Comparison of ENCODE assay signal across 12 cellular contexts in the genomic region with DNA sequence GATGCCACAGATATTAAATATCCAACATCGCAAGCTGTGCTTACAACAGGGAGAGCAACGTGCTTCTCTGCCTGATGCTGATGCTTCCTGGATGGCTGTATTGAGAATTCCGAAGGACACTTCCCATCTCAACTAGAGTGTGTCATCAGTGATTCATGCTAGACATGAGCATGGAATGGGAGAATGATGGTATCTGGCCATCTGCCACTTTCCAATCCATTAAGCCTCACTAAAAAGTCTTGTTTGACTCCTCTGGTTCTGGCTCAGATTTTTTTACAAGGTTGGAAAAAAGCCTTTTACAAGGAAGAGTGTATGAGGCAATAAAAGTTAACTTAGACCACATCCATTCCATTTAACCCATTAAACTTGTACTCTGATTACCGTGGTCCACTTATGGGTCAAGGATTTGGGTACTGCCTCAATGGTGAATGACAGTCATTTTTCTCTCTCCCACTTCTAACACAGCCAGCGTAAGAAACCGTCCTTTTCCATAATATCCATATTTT.
DNase-seq lines count a peak whose midpoint lies in the region; ATAC-seq and TF ChIP-seq lines count a peak whose summit lies in the region.
"Had no signal": no experiment of that assay in that cellular context is flagged by ENCODE, and none has a peak within 500 bp of the region (broad histone marks: within the 10 kb centered on the region; RNA-seq: fewer than 3 reads in every experiment).

No MANE protein-coding gene starts in this region.

- peaks cover 14% of the 10 kb centered on the region for H3K36me3 Mint-ChIP-seq in HFFc6 (ENCODE audit: low read depth)
- H3K36me3 Mint-ChIP-seq: CD14-positive monocyte; naive thymus-derived CD8-positive, alpha-beta T cell had no signal

- H3K9me3 Mint-ChIP-seq in HFFc6: no peaks in the 10 kb centered on the region
- H3K9me3 Mint-ChIP-seq: naive thymus-derived CD8-positive, alpha-beta T cell had no signal

- intact Hi-C loops in A673 (cut with micrococcal nuclease; ENCODE audit: unreplicated experiment): no loop called here

- CTCF ChIA-PET in A673 (lab: Charles Lee): no interaction called here

- H3K36me3 ChIP-seq in A673 (ENCODE audit: insufficient read depth, low read length, poor library complexity, severe bottlenecking): no peaks in the 10 kb centered on the region

- H3K27me3 Mint-ChIP-seq in HFFc6 (ENCODE audit: insufficient read depth): no peaks in the 10 kb centered on the region; the same call in 1 of the 2 replicates
- H3K27me3 Mint-ChIP-seq: naive thymus-derived CD8-positive, alpha-beta T cell had no signal

- peak; percentile 56 for DNase-seq in A673 (ENCODE audit: low spot score)
- peak; percentile 99 for DNase-seq in HFFc6
- peak; percentile 92 for DNase-seq in astrocyte of the cerebellum (ENCODE audit: low read depth)
- DNase-seq in islet precursor cell: peak; percentile 93
- no peak for DNase-seq in OCI-M2 (lab: John Stamatoyannopoulos, UW; ENCODE audit: unreplicated experiment)
- DNase-seq: activated naive CD4-positive, alpha-beta T cell treated with Interleukin-2 at 50 U/mL for 16 hours; naive thymus-derived CD8-positive, alpha-beta T cell; NCI-H526 treated with DMSO at 0.1 percent for 48 hours had no signal

- H3K4me1 Mint-ChIP-seq in HFFc6 (ENCODE audit: low read depth): peaks cover 78% of the 10 kb centered on the region
- H3K4me1 Mint-ChIP-seq: naive thymus-derived CD8-positive, alpha-beta T cell had no signal

- no TSS peak for BruUV-seq in A673 (replicated peaks; lab: Mats Ljungman, UMichigan)

- POLR2A ChIA-PET in A673 (lab: Charles Lee; ENCODE audit: low non-redundant PET): no interaction called here

- no peak for TF ChIP-seq CTCF in A673 (conservative IDR thresholded peaks at IDR 0.05; ENCODE audit: low read depth, low read length)
- no peak for TF ChIP-seq CTCF in HFFc6 (IDR thresholded peaks at IDR 0.05)
- no peak for TF ChIP-seq CTCF in astrocyte of the cerebellum (IDR thresholded peaks at IDR 0.05; ENCODE audit: low read depth, low read length, missing control alignments)

- peak overlapping the region; percentile 95 for H3K27ac Mint-ChIP-seq in HFFc6
- H3K27ac Mint-ChIP-seq: CD14-positive monocyte; naive thymus-derived CD8-positive, alpha-beta T cell had no signal

- H3K27ac ChIP-seq in A673 (ENCODE audit: low read depth, low read length, poor library complexity, severe bottlenecking): no peak overlapping the region

- in situ Hi-C loops in astrocyte of the cerebellum (cut with HindIII; ENCODE audit: low sequenced_read_pairs): no loop called here

- ATAC-seq in GM21717 (IDR thresholded peaks at IDR 0.05; ENCODE audit: unreplicated experiment): no peak
- ATAC-seq in HG02981 (IDR thresholded peaks at IDR 0.05; ENCODE audit: unreplicated experiment): no peak
- no peak for ATAC-seq in GM21528 (IDR thresholded peaks at IDR 0.05; ENCODE audit: low FRiP score, unreplicated experiment)
- ATAC-seq: naive thymus-derived CD8-positive, alpha-beta T cell had no signal

- H3K4me3 Mint-ChIP-seq in HFFc6: peak overlapping the region; percentile 76
- H3K4me3 Mint-ChIP-seq: CD14-positive monocyte; naive thymus-derived CD8-positive, alpha-beta T cell had no signal

- no peak overlapping the region for H3K4me3 ChIP-seq in A673 (ENCODE audit: low read depth, low read length, poor library complexity, severe bottlenecking)
- H3K4me3 ChIP-seq in astrocyte of the cerebellum (ENCODE audit: low read depth, low read length): no peak overlapping the region

- no peaks in the 10 kb centered on the region for H3K9me3 ChIP-seq in A673 (ENCODE audit: low read depth, low read length, poor library complexity, severe bottlenecking)

- peaks cover 3% of the 10 kb centered on the region for H3K4me1 ChIP-seq in A673 (ENCODE audit: insufficient read depth, low read length, poor library complexity, severe bottlenecking)

- H3K27me3 ChIP-seq in A673 (replicated peaks; ENCODE audit: insufficient read depth, low read depth, low read length, poor library complexity): no peaks in the 10 kb centered on the region
